In the genomic region with DNA sequence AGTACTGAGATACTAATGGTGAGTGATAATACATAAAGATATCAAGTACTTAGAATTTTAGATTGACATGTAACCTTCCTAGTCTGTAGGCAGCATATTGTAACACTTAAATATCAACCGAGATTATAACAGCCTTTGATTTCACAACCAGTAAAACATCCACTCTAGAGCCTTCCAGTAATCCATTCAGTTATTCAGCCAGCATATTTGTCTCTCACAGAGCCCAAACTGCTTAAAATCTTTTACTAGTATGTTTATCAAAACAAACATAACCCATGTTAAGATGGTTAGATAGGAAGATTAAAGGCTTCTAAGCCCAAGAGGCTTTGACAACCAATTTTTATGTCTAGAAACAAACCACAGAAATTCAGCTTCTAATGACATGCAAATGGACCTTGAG, we compare ENCODE assay signal across 15 cellular contexts.
A peak's percentile ranks its signal among the peaks of the same experiment; 100 is the strongest.
DNase-seq lines count a peak whose midpoint lies in the region; ATAC-seq and TF ChIP-seq lines count a peak whose summit lies in the region.
"Had no signal": no experiment of that assay in that cellular context is flagged by ENCODE, and none has a peak within 500 bp of the region (broad histone marks: within the 10 kb centered on the region; RNA-seq: fewer than 3 reads in every experiment).

No MANE protein-coding gene starts in this region.

- POLR2A ChIA-PET in GM10248 (lab: Yijun Ruan, JAX), result no interaction called here

- H3K27ac ChIP-seq in mammary epithelial cell (ENCODE audit: insufficient read depth, low read depth, low read length), result peak overlapping the region; percentile 93
- H3K27ac ChIP-seq in breast epithelium, result no peak overlapping the region
- peak overlapping the region; percentile 84 for H3K27ac ChIP-seq in smooth muscle cell (ENCODE audit: low read depth)
- no peak overlapping the region for H3K27ac ChIP-seq in body of pancreas
- H3K27ac ChIP-seq: spleen had no signal

- peak overlapping the region; percentile 2 for H3K4me2 ChIP-seq in mammary epithelial cell (ENCODE audit: insufficient read depth, low read depth, low read length)
- H3K4me2 ChIP-seq in smooth muscle cell, result peak overlapping the region; percentile 57

- DNase-seq in mammary epithelial cell, result no peak
- DNase-seq in breast epithelium (ENCODE audit: low spot score in 2 of 2), result no peak
- peak; percentile 17 for DNase-seq in RPMI7951 (ENCODE audit: low read depth)
- peak; percentile 56 for DNase-seq in fibroblast of gingiva (ENCODE audit: low read depth)
- no peak for DNase-seq in smooth muscle cell (lab: John Stamatoyannopoulos, UW; ENCODE audit: unreplicated experiment)
- no peak for DNase-seq in GM10248 (ENCODE audit: extremely low spot score)
- no peak for DNase-seq in body of pancreas
- DNase-seq: ACHN; activated CD4-positive, CD25-positive, alpha-beta regulatory T cell treated with anti-CD3 and anti-CD28 coated beads, Interleukin-2, amount 50 U/mL, for 72 hours; activated naive CD4-positive, alpha-beta T cell treated with anti-CD3 and anti-CD28 coated beads, Interleukin-2, amount 10 ng/mL, durations not matched to agents 7 days and 5 days; cerebellar nuclear complex; COR-L47; spleen; stimulated activated naive B cell treated with anti-CD40 and anti-IgM and Interleukin-4, amounts not matched to agents 10 μg/mL and 1 μg/mL and 100 μg/mL, for 72 hours had no signal

- H3K27me3 ChIP-seq in mammary epithelial cell (ENCODE audit: insufficient read depth, low read length) (no peaks in the 10 kb centered on the region), breast epithelium (no peaks in the 10 kb centered on the region), smooth muscle cell (ENCODE audit: low read depth) (no peaks in the 10 kb centered on the region), body of pancreas (no peaks in the 10 kb centered on the region)
- H3K27me3 ChIP-seq: spleen had no signal

- WGBS in mammary epithelial cell (ENCODE audit: low coverage, missing lambda C conversion rate), result 100% methylated on average over 1 of the region's 1 CpG
- WGBS in smooth muscle cell (ENCODE audit: low lambda C conversion rate), result 0% methylated on average over 1 of the region's 1 CpG
- WGBS in body of pancreas, 2 donors, result 41 to 42% methylated on average over 1 of the region's 1 CpG

- BruUV-seq in mammary epithelial cell (replicated peaks; lab: Mats Ljungman, UMichigan), result no TSS peak

- dilution Hi-C loops in mammary epithelial cell (cut with HindIII; ENCODE audit: low sequenced_read_pairs), result no loop called here

- H2AFZ ChIP-seq in mammary epithelial cell (ENCODE audit: low read depth, low read length) (no peak overlapping the region), smooth muscle cell (ENCODE audit: low read depth) (no peak overlapping the region)

- H3K9me3 ChIP-seq in mammary epithelial cell (replicated peaks; ENCODE audit: insufficient read depth, low read length), result peaks cover 3% of the 10 kb centered on the region
- no peaks in the 10 kb centered on the region for H3K9me3 ChIP-seq in breast epithelium
- no peaks in the 10 kb centered on the region for H3K9me3 ChIP-seq in smooth muscle cell (replicated peaks; ENCODE audit: low read depth)
- peaks cover 0 to 12% (median 0%) of the 10 kb centered on the region in 3 donors for H3K9me3 ChIP-seq in body of pancreas

- H4K20me1 ChIP-seq in mammary epithelial cell (ENCODE audit: insufficient read depth, low read length) (no peaks in the 10 kb centered on the region), smooth muscle cell (ENCODE audit: low read depth) (no peaks in the 10 kb centered on the region)

- H3K79me2 ChIP-seq in mammary epithelial cell (ENCODE audit: insufficient read depth, low read length) (no peaks in the 10 kb centered on the region), smooth muscle cell (ENCODE audit: low read depth) (no peaks in the 10 kb centered on the region)

- H3K36me3 ChIP-seq in mammary epithelial cell (ENCODE audit: insufficient read depth, low read length) (no peaks in the 10 kb centered on the region), breast epithelium (no peaks in the 10 kb centered on the region), smooth muscle cell (ENCODE audit: low read depth) (no peaks in the 10 kb centered on the region), body of pancreas (replicated peaks in 1 of 2; ENCODE audit: insufficient read depth in 1 of 2, low read depth in 2 of 2) (no peaks in the 10 kb centered on the region)
- H3K36me3 ChIP-seq: spleen had no signal

- peaks cover 12% of the 10 kb centered on the region for H3F3A ChIP-seq in smooth muscle cell (ENCODE audit: low read depth)

- TF ChIP-seq CTCF in mammary epithelial cell (conservative IDR thresholded peaks at IDR 0.05 in 1 of 2, IDR thresholded peaks at IDR 0.05 in 1 of 2; ENCODE audit: extremely low read depth in 1 of 2, insufficient read depth in 1 of 2, low read depth in 1 of 2, low read length in 2 of 2), result no peak
- TF ChIP-seq CTCF in breast epithelium (IDR thresholded peaks at IDR 0.05), result no peak
- no peak for TF ChIP-seq CTCF in smooth muscle cell (IDR thresholded peaks at IDR 0.05; ENCODE audit: borderline replicate concordance, insufficient read depth, poor library complexity, severe bottlenecking)
- TF ChIP-seq CTCF in GM10248 (IDR thresholded peaks at IDR 0.05; ENCODE audit: control extremely low read depth, extremely low read depth, low read depth, missing control alignments), result no peak
- TF ChIP-seq CTCF in body of pancreas (IDR thresholded peaks at IDR 0.05), result no peak

- ATAC-seq in body of pancreas (no peak), GM18498 (IDR thresholded peaks at IDR 0.05; ENCODE audit: unreplicated experiment) (no peak)

- no peak overlapping the region for H3K9ac ChIP-seq in mammary epithelial cell (ENCODE audit: insufficient read depth, low read length)
- H3K9ac ChIP-seq in smooth muscle cell (ENCODE audit: low read depth), result peak overlapping the region; percentile 48

- in situ Hi-C loops in mammary epithelial cell (cut with MboI; ENCODE audit: low sequenced_read_pairs in 2 of 2), result no loop called here

- intact Hi-C loops in mammary epithelial cell (cut with micrococcal nuclease), result no loop called here
- intact Hi-C loops in breast epithelium (cut with DNase I; ENCODE audit: low total_unique reads), result no loop called here
- intact Hi-C loops in body of pancreas (cut with DNase I), result no loop called here

- H3K4me1 ChIP-seq in mammary epithelial cell (ENCODE audit: insufficient read depth, low read length), result peaks cover 18% of the 10 kb centered on the region
- no peaks in the 10 kb centered on the region for H3K4me1 ChIP-seq in breast epithelium
- no peaks in the 10 kb centered on the region for H3K4me1 ChIP-seq in smooth muscle cell (ENCODE audit: low read depth)
- H3K4me1 ChIP-seq in body of pancreas, result no peaks in the 10 kb centered on the region
- H3K4me1 ChIP-seq: spleen had no signal

- H3K4me3 ChIP-seq in mammary epithelial cell (replicated peaks in 1 of 3; ENCODE audit: insufficient read depth in 1 of 3, low read depth in 2 of 3, low read length in 3 of 3) (no peak overlapping the region), breast epithelium (no peak overlapping the region), smooth muscle cell (no peak overlapping the region), body of pancreas (no peak overlapping the region)
- H3K4me3 ChIP-seq: spleen had no signal

- TF ChIP-seq POLR2A in breast epithelium (IDR thresholded peaks at IDR 0.05) (no peak), body of pancreas (IDR thresholded peaks at IDR 0.05) (no peak)

- CTCF ChIA-PET in mammary epithelial cell (lab: Charles Lee; ENCODE audit: low non-redundant PET) (no interaction called here), GM10248 (lab: Yijun Ruan, JAX) (no interaction called here)

Comparison
In these comparisons a context has a peak if more than half of its experiments do, and no peak if none do; other contexts are left out.
1. H3K27ac ChIP-seq: peak in mammary epithelial cell (single experiment) and smooth muscle cell (single experiment); none in breast epithelium (0 of 2) and body of pancreas (0 of 4).
2. DNase-seq: peak in RPMI7951 (single experiment) and fibroblast of gingiva (single experiment); none in mammary epithelial cell (single experiment), breast epithelium (0 of 2), smooth muscle cell (single experiment), GM10248 (single experiment) and body of pancreas (0 of 4).